29 cellular contexts compared by ENCODE assay signal in genomic region chr20:16378122-16378521, GRCh38.
"Had no signal": no experiment of that assay in that cellular context is flagged by ENCODE, and none has a peak within 500 bp of the region (broad histone marks: within the 10 kb centered on the region; RNA-seq: fewer than 3 reads in every experiment).

No MANE protein-coding gene starts in this region.

- H3K4me1 ChIP-seq: stomach, suprapubic skin, testis, tibial artery, tibial nerve, transverse colon, upper lobe of right lung, uterus, vagina had no signal

- FAIRE-seq: urothelium cell line had no signal

- ATAC-seq: stimulated activated effector memory CD8-positive, alpha-beta T cell treated with anti-CD3 and anti-CD28 coated beads, Interleukin-12 subunit alpha, Interleukin-12 subunit beta, amount 100 ng/mL, for 72 hours; stimulated activated memory B cell treated with anti-CD40 and anti-IgM and Interleukin-4, amounts not matched to agents 10 μg/mL and 1 μg/mL and 100 μg/mL, for 72 hours; stimulated activated naive B cell treated with anti-CD40 and anti-IgM and Interleukin-4, amounts not matched to agents 10 μg/mL and 1 μg/mL and 100 μg/mL, for 72 hours; stimulated activated naive CD8-positive, alpha-beta T cell treated with anti-CD3 and anti-CD28 coated beads, Interleukin-15, amount 100 ng/mL, for 72 hours; stimulated activated naive CD8-positive, alpha-beta T cell treated with anti-CD3 and anti-CD28 coated beads, Interleukin-15, Interleukin-2, amounts not matched to agents 100 U/mL and 50 U/mL, for 24 hours; upper lobe of right lung had no signal

- H3K4me3 ChIP-seq: stomach, suprapubic skin, testis, thoracic aorta, thyroid gland, tibial artery, tibial nerve, transverse colon, upper lobe of left lung, upper lobe of right lung, uterus, vagina had no signal

- H3K9me3 ChIP-seq: stomach, suprapubic skin, testis, thoracic aorta, thyroid gland, tibial artery, tibial nerve, transverse colon, upper lobe of left lung, upper lobe of right lung, uterus, vagina had no signal

- H3K36me3 ChIP-seq: thoracic aorta, thyroid gland, uterus had no signal

- H3K27me3 ChIP-seq: stomach, suprapubic skin, testis, thyroid gland, tibial artery, tibial nerve, transverse colon, upper lobe of left lung, upper lobe of right lung, uterus, vagina had no signal

- H3K4me1 Mint-ChIP-seq: stimulated activated effector memory CD8-positive, alpha-beta T cell treated with anti-CD3 and anti-CD28 coated beads, Interleukin-12 subunit alpha, Interleukin-12 subunit beta, amount 100 ng/mL, for 72 hours; stimulated activated memory B cell treated with anti-CD40 and anti-IgM and Interleukin-4, amounts not matched to agents 10 μg/mL and 1 μg/mL and 100 μg/mL, for 72 hours; stimulated activated naive CD8-positive, alpha-beta T cell treated with anti-CD3 and anti-CD28 coated beads, Interleukin-15, amount 100 ng/mL, for 72 hours had no signal

- H3K27me3 Mint-ChIP-seq: stimulated activated memory B cell treated with anti-CD40 and anti-IgM and Interleukin-4, amounts not matched to agents 10 μg/mL and 1 μg/mL and 100 μg/mL, for 72 hours; stimulated activated naive B cell treated with anti-CD40 and anti-IgM and Interleukin-4, amounts not matched to agents 10 μg/mL and 1 μg/mL and 100 μg/mL, for 72 hours; stimulated activated naive CD8-positive, alpha-beta T cell treated with anti-CD3 and anti-CD28 coated beads, Interleukin-15, amount 100 ng/mL, for 72 hours; stimulated activated naive CD8-positive, alpha-beta T cell treated with anti-CD3 and anti-CD28 coated beads, Interleukin-15, Interleukin-2, amounts not matched to agents 100 ng/mL and 50 ng/mL, for 24 hours; type B pancreatic cell had no signal

- H3K4me3 Mint-ChIP-seq: stimulated activated effector memory CD8-positive, alpha-beta T cell treated with anti-CD3 and anti-CD28 coated beads, Interleukin-12 subunit alpha, Interleukin-12 subunit beta, amount 100 ng/mL, for 72 hours; stimulated activated memory B cell treated with anti-CD40 and anti-IgM and Interleukin-4, amounts not matched to agents 10 μg/mL and 1 μg/mL and 100 μg/mL, for 72 hours; stimulated activated naive B cell treated with anti-CD40 and anti-IgM and Interleukin-4, amounts not matched to agents 10 μg/mL and 1 μg/mL and 100 μg/mL, for 72 hours; stimulated activated naive CD8-positive, alpha-beta T cell treated with anti-CD3 and anti-CD28 coated beads, Interleukin-15, amount 100 ng/mL, for 72 hours; stimulated activated naive CD8-positive, alpha-beta T cell treated with anti-CD3 and anti-CD28 coated beads, Interleukin-15, Interleukin-2, amounts not matched to agents 100 ng/mL and 50 ng/mL, for 24 hours; type B pancreatic cell had no signal

- H3K27ac ChIP-seq: stomach, suprapubic skin, testis, thoracic aorta, tibial artery, tibial nerve, transverse colon, upper lobe of left lung, upper lobe of right lung, uterus, vagina had no signal

- DNase-seq: stimulated activated CD4-positive, alpha-beta T cell treated with anti-CD3 and anti-CD28 coated beads, Interleukin-2, amount 100 ng/mL, for 48 hours; stimulated activated CD4-positive, alpha-beta T cell treated with anti-CD3 and anti-CD28 coated beads, Interleukin-4, amount 100 ng/mL, for 1 hour; stimulated activated CD4-positive, alpha-beta T cell treated with anti-CD3 and anti-CD28 coated beads, Interleukin-4, amount 100 ng/mL, for 24 hours; stimulated activated CD4-positive, alpha-beta T cell treated with anti-CD3 and anti-CD28 coated beads, Interleukin-4, amount 100 ng/mL, for 4 hours; stimulated activated CD8-positive, alpha-beta memory T cell treated with anti-CD3 and anti-CD28 coated beads, Interleukin-4, amount 100 ng/mL, for 48 hours; stimulated activated naive B cell treated with anti-CD40 and anti-IgM and Interleukin-4, amounts not matched to agents 10 μg/mL and 1 μg/mL and 100 μg/mL, for 72 hours; stimulated activated naive CD4-positive, alpha-beta T cell; stimulated activated naive CD4-positive, alpha-beta T cell treated with Interleukin-2 at 50 U/mL for 16 hours; stimulated activated naive CD8-positive, alpha-beta T cell treated with anti-CD3 and anti-CD28 coated beads, Interleukin-15, amount 100 ng/mL, for 72 hours; stimulated activated naive CD8-positive, alpha-beta T cell treated with anti-CD3 and anti-CD28 coated beads, Interleukin-15, Interleukin-2, amounts not matched to agents 100 U/mL and 50 U/mL, for 24 hours; stomach; substantia nigra; testis; tibial artery; transverse colon; trophoblast cell; upper lobe of right lung; uterus had no signal

- H3K27ac Mint-ChIP-seq: stimulated activated effector memory CD8-positive, alpha-beta T cell treated with anti-CD3 and anti-CD28 coated beads, Interleukin-12 subunit alpha, Interleukin-12 subunit beta, amount 100 ng/mL, for 72 hours; stimulated activated memory B cell treated with anti-CD40 and anti-IgM and Interleukin-4, amounts not matched to agents 10 μg/mL and 1 μg/mL and 100 μg/mL, for 72 hours; stimulated activated naive B cell treated with anti-CD40 and anti-IgM and Interleukin-4, amounts not matched to agents 10 μg/mL and 1 μg/mL and 100 μg/mL, for 72 hours; stimulated activated naive CD8-positive, alpha-beta T cell treated with anti-CD3 and anti-CD28 coated beads, Interleukin-15, amount 100 ng/mL, for 72 hours; stimulated activated naive CD8-positive, alpha-beta T cell treated with anti-CD3 and anti-CD28 coated beads, Interleukin-15, Interleukin-2, amounts not matched to agents 100 ng/mL and 50 ng/mL, for 24 hours; type B pancreatic cell had no signal

- H3K9me3 Mint-ChIP-seq: stimulated activated effector memory CD8-positive, alpha-beta T cell treated with anti-CD3 and anti-CD28 coated beads, Interleukin-12 subunit alpha, Interleukin-12 subunit beta, amount 100 ng/mL, for 72 hours; stimulated activated memory B cell treated with anti-CD40 and anti-IgM and Interleukin-4, amounts not matched to agents 10 μg/mL and 1 μg/mL and 100 μg/mL, for 72 hours; stimulated activated naive CD8-positive, alpha-beta T cell treated with anti-CD3 and anti-CD28 coated beads, Interleukin-15, amount 100 ng/mL, for 72 hours; stimulated activated naive CD8-positive, alpha-beta T cell treated with anti-CD3 and anti-CD28 coated beads, Interleukin-15, Interleukin-2, amounts not matched to agents 100 ng/mL and 50 ng/mL, for 24 hours; type B pancreatic cell had no signal
